ENCODE assay signal across 1 cellular context in genomic region chr2:191303349-191304005, GRCh38.
TF ChIP-seq lines count a peak whose summit lies in the region.

No MANE protein-coding gene starts in this region.

TF ChIP-seq in SK-N-SH, 30 proteins besides CTCF, POLR2A, EP300 and RAD21 (continued from another document):
- TF ChIP-seq MXI1 (IDR thresholded peaks at IDR 0.05; ENCODE audit: low read depth, low read length) (no peak), YY1 (IDR thresholded peaks at IDR 0.05; ENCODE audit: low read depth) (no peak)
